Comparison of ENCODE assay signal across 9 cellular contexts in the genomic region with DNA sequence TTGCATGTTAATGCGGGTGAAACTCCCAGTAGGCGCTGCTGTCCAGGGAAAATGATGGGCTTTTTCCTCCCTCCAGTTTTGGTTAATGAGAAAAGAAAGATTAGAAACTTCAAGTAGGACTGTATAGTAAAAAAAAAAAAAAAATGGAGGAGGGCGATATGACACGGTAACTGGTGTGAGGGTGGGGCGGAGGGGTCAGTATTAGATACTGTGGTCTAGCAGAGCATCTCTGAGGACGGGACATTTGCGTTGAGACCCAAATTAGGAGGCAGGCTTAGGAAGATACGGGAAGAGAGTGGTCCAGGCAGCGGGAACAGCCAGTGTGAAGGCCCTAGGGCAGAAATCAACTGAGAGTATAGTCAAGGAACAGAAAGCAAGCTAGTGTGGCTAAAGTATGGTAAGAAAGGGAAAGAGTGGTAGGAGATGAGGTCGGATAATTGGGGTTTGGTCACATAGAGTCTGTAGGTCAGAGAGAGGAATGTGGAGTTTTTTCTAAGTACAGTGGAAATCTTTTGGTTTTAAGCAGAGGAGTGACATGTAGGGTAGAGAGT. TPM values are rescaled to one million over a fixed set of nuclear protein-coding genes. Genes with fewer than 3 reads are reported as not detected.
DNase-seq lines count a peak whose midpoint lies in the region; ATAC-seq, FAIRE-seq and TF ChIP-seq lines count a peak whose summit lies in the region.
"Had no signal": no experiment of that assay in that cellular context is flagged by ENCODE, and none has a peak within 500 bp of the region (broad histone marks: within the 10 kb centered on the region; RNA-seq: fewer than 3 reads in every experiment).

No MANE protein-coding gene starts in this region.

- intact Hi-C loops in HCT116 (cut with micrococcal nuclease) (loop anchor here (1.0 kb wide), 1 partner anchor 18 kb away; a partner anchor contains a TSS), body of pancreas (cut with DNase I) (no loop called here)

- H3K4me2 ChIP-seq in A549 (peak overlapping the region; percentile 81), HCT116 (ENCODE audit: low read length) (peak overlapping the region; percentile 94)

- H3K27me3 ChIP-seq in HCT116 (ENCODE audit: insufficient read depth, low read length) (no peaks in the 10 kb centered on the region), body of pancreas (no peaks in the 10 kb centered on the region)

- ATAC-seq in A549 (peak; percentile 2 to 12; a peak in 4 of 6 replicates), HCT116 (peak; percentile 4; the same call in 1 of the 2 replicates), body of pancreas (no peak)

- peaks cover 7% of the 10 kb centered on the region; the same call in 1 of the 3 replicates for H3K4me1 ChIP-seq in A549
- peaks cover 6 to 15% of the 10 kb centered on the region in 2 experiments; a peak in 2 of 4 replicates for H3K4me1 ChIP-seq in HCT116 (ENCODE audit: control insufficient read depth in 1 of 2, insufficient read depth in 2 of 2, low read length in 2 of 2)
- peaks cover 16% of the 10 kb centered on the region for H3K4me1 ChIP-seq in body of pancreas
- H3K4me1 ChIP-seq in mesodermal cell (ENCODE audit: control insufficient read depth, insufficient read depth, low read length, poor library complexity, severe bottlenecking): peaks cover 5% of the 10 kb centered on the region

- H3K9ac ChIP-seq in HCT116 (ENCODE audit: low read length): peak overlapping the region; percentile 94

- H4K20me1 ChIP-seq in HCT116 (ENCODE audit: insufficient read depth): no peaks in the 10 kb centered on the region

- no peak for TF ChIP-seq EP300 in A549 (IDR thresholded peaks at IDR 0.05)

- CTCF ChIA-PET in A549 (lab: Yijun Ruan, JAX): interaction anchor here (0.5 to 2.2 kb wide), 6 partner anchors 11 to 56 kb away, joined by 3 to 9 read pairs (median 3); no protein-coding TSS in a partner anchor
- CTCF ChIA-PET in HCT116 (lab: Charles Lee): interaction anchor here (1.0 kb wide), 1 partner anchor 11 kb away, joined by 3 read pairs; no protein-coding TSS in a partner anchor

- no peak for TF ChIP-seq CTCF in A549 (IDR thresholded peaks at IDR 0.05)
- TF ChIP-seq CTCF in HCT116 (IDR thresholded peaks at IDR 0.05 in 2 of 3, conservative IDR thresholded peaks at IDR 0.05 in 1 of 3; ENCODE audit: borderline replicate concordance in 1 of 3, insufficient read depth in 1 of 3, low read depth in 2 of 3, low read length in 2 of 3): no peak
- TF ChIP-seq CTCF in body of pancreas (IDR thresholded peaks at IDR 0.05): no peak

- DNase-seq in A549 (ENCODE audit: low read depth in 1 of 2, low spot score in 1 of 2) (peak in 1 of 2 experiments; percentile 41), HCT116 (ENCODE audit: low read depth, low spot score) (no peak), body of pancreas (no peak), HCEC 1CT (no peak), epidermal melanocyte (ENCODE audit: insufficient read length, low spot score) (no peak), frontal cortex (ENCODE audit: low spot score in 2 of 2) (no peak)
- no peak for DNase-seq in stimulated activated CD4-positive, alpha-beta T cell treated with anti-CD3 and anti-CD28 coated beads, Interleukin-15, amount 100 ng/mL, for 24 hours

- no peak for TF ChIP-seq RAD21 in A549 (conservative IDR thresholded peaks at IDR 0.05 in 1 of 2, IDR thresholded peaks at IDR 0.05 in 1 of 2)
- TF ChIP-seq RAD21 in HCT116 (IDR thresholded peaks at IDR 0.05; ENCODE audit: low read depth): no peak

- TF ChIP-seq POLR2A in A549 (IDR thresholded peaks at IDR 0.05; ENCODE audit: low read length): no peak
- no peak for TF ChIP-seq POLR2A in HCT116 (IDR thresholded peaks at IDR 0.05; ENCODE audit: borderline replicate concordance, extremely low read depth, insufficient read depth, insufficient read length)
- no peak for TF ChIP-seq POLR2A in body of pancreas (IDR thresholded peaks at IDR 0.05)

- RAD21 ChIA-PET in HCT116 (lab: Charles Lee; ENCODE audit: low non-redundant PET in 1 of 2, low total read pairs in 2 of 2, uncharacterized antibody in 2 of 2, unreplicated experiment in 2 of 2): no interaction called here

- POLR2A ChIA-PET in A549 (lab: Yijun Ruan, JAX) (interaction anchor here (0.6 kb wide), 1 partner anchor 22 kb away, joined by 3 read pairs; a partner anchor contains a TSS), HCT116 (lab: Charles Lee) (no interaction called here)

- H3K9me2 ChIP-seq in HCT116 (ENCODE audit: insufficient read depth): no peaks in the 10 kb centered on the region

- FAIRE-seq in A549 (lab: Jason Lieb, UNC) (no peak), frontal cortex (lab: Jason Lieb, UNC) (no peak)

- peak overlapping the region; percentile 94 to 98 for H3K27ac ChIP-seq in A549
- H3K27ac ChIP-seq in HCT116 (ENCODE audit: low read depth, low read length): peak overlapping the region; percentile 60
- H3K27ac ChIP-seq in body of pancreas: peak overlapping the region; percentile 58 to 93 (median 89)
- H3K27ac ChIP-seq in mesodermal cell (ENCODE audit: low read depth, low read length, severe bottlenecking): peak overlapping the region; percentile 79

- H2AFZ ChIP-seq in HCT116 (ENCODE audit: low read depth, low read length, poor library complexity, severe bottlenecking): no peak overlapping the region

- H3K9me3 ChIP-seq in A549: no peaks in the 10 kb centered on the region
- no peaks in the 10 kb centered on the region for H3K9me3 ChIP-seq in HCT116 (ENCODE audit: control insufficient read depth in 1 of 2, insufficient read depth in 1 of 2, low read depth in 1 of 2, low read length in 2 of 2)
- H3K9me3 ChIP-seq in body of pancreas: no peaks in the 10 kb centered on the region
- H3K9me3 ChIP-seq in mesodermal cell (ENCODE audit: control insufficient read depth, low read length): no peaks in the 10 kb centered on the region

- peak overlapping the region; percentile 77 for H3K4me3 ChIP-seq in A549
- peak overlapping the region; percentile 88 to 94 for H3K4me3 ChIP-seq in HCT116 (replicated peaks in 1 of 2; ENCODE audit: low read depth in 1 of 2, low read length in 2 of 2)
- H3K4me3 ChIP-seq in body of pancreas: peak overlapping the region; percentile 75 to 85
- H3K4me3 ChIP-seq in mesodermal cell (ENCODE audit: extremely low read depth, insufficient read depth, low read length, poor library complexity, severe bottlenecking): peak overlapping the region; percentile 81

- 21% methylated on average over 10 of the region's 10 CpGs for WGBS in A549 (ENCODE audit: missing lambda C conversion rate)
- 10 to 19% methylated on average over 10 of the region's 10 CpGs for WGBS in body of pancreas, 2 donors
- 28 to 30% methylated on average over 7 of the region's 10 CpGs for WGBS in mesodermal cell (ENCODE audit: insufficient coverage in 2 of 2), 2 experiments

- peaks cover 24% of the 10 kb centered on the region for H3K79me2 ChIP-seq in HCT116 (ENCODE audit: insufficient read depth, low read length)

- H3K36me3 ChIP-seq in HCT116 (ENCODE audit: control insufficient read depth in 1 of 2, insufficient read depth in 2 of 2, low read length in 2 of 2): no peaks in the 10 kb centered on the region; a peak in 2 of 4 replicates
- no peaks in the 10 kb centered on the region for H3K36me3 ChIP-seq in body of pancreas (replicated peaks in 1 of 2; ENCODE audit: insufficient read depth in 1 of 2, low read depth in 2 of 2)
- H3K36me3 ChIP-seq in mesodermal cell (ENCODE audit: control insufficient read depth, insufficient read depth, low read length): peaks cover 16% of the 10 kb centered on the region

- BruUV-seq in HCT116 (replicated peaks; lab: Mats Ljungman, UMichigan): TSS peak; percentile 54

TF ChIP-seq in A549, 52 proteins besides CTCF, POLR2A, EP300 and RAD21:
- TF ChIP-seq SREBF2 (IDR thresholded peaks at IDR 0.05): no peak

TF ChIP-seq in HCT116, 20 proteins besides CTCF, POLR2A, EP300 and RAD21 (continues in another document):
- TF ChIP-seq ELF1 (IDR thresholded peaks at IDR 0.05; ENCODE audit: borderline replicate concordance, low read depth): no peak

RNA-seq across cellular contexts. Expression of a gene that starts 0.7 kb away (rescaled TPM):
- polyA plus RNA-seq in A549 (2011; rRNA removed): 30.3 and 31.8 TPM in 2 replicates
- 39.5 and 42.4 TPM in 2 replicates for polyA plus RNA-seq in A549 (2012; cell fraction: cytosol; rRNA removed)
- polyA plus RNA-seq in A549 (2012; cell fraction: nucleus; rRNA removed): 55.4 and 59.6 TPM in 2 replicates
- 18.1 to 20.2 TPM (median 19.4 TPM) in 3 replicates for polyA plus RNA-seq in A549 (2017; fragmentation: RNase III; extraction: RNeasy Plus Mini Kit Qiagen cat#74134 plus additional on column Dnase treatment)
- polyA minus RNA-seq in A549 (2011; rRNA and poly(A)+ RNA removed): 37.9 and 48.4 TPM in 2 replicates
- 24.1 TPM for total RNA-seq in HCT116 (2021; ENCODE audit: unreplicated experiment)
- polyA plus RNA-seq in HCT116 (2012): 20.0 and 23.6 TPM in 2 replicates
- 10 to 100 TPM; 25.7 to 49.8 TPM for total RNA-seq in body of pancreas
- polyA plus RNA-seq in mesodermal cell (2013, experiment 1 of 2): 15.8 TPM
- 14.9 TPM for polyA plus RNA-seq in mesodermal cell (2013, experiment 2 of 2)
- total RNA-seq in frontal cortex: 20.8 TPM

RNA-seq across cellular contexts. Expression of a gene that starts 18.2 kb away (rescaled TPM):
- 0.12 and 0.26 TPM in 2 replicates for polyA plus RNA-seq in A549 (2011; rRNA removed)
- 0.21 and 0.27 TPM in 2 replicates for polyA plus RNA-seq in A549 (2012; cell fraction: cytosol; rRNA removed)
- 0.45 and 0.48 TPM in 2 replicates for polyA plus RNA-seq in A549 (2012; cell fraction: nucleus; rRNA removed)
- 0.15 to 0.25 TPM (median 0.15 TPM) in 3 replicates for polyA plus RNA-seq in A549 (2017; fragmentation: RNase III; extraction: RNeasy Plus Mini Kit Qiagen cat#74134 plus additional on column Dnase treatment)
- polyA minus RNA-seq in A549 (2011; rRNA and poly(A)+ RNA removed): 0.34 and 0.37 TPM in 2 replicates
- 5.2 TPM for total RNA-seq in HCT116 (2021; ENCODE audit: unreplicated experiment)
- 2.8 and 2.9 TPM in 2 replicates for polyA plus RNA-seq in HCT116 (2012)
- 1 to 10 TPM in 1 of 2 donors, under 1 TPM in 1; 0.52 to 2.6 TPM for total RNA-seq in body of pancreas
- 3.5 TPM for polyA plus RNA-seq in mesodermal cell (2013, experiment 1 of 2)
- polyA plus RNA-seq in mesodermal cell (2013, experiment 2 of 2): 2.0 TPM
- total RNA-seq in frontal cortex: 4.1 TPM

RNA-seq across cellular contexts. Expression of a gene that starts 22.2 kb away (rescaled TPM):
- 177 and 205 TPM in 2 replicates for polyA plus RNA-seq in A549 (2011; rRNA removed)
- 436 and 477 TPM in 2 replicates for polyA plus RNA-seq in A549 (2012; cell fraction: cytosol; rRNA removed)
- polyA plus RNA-seq in A549 (2012; cell fraction: nucleus; rRNA removed): 208 and 240 TPM in 2 replicates
- 553 to 612 TPM (median 555 TPM) in 3 replicates for polyA plus RNA-seq in A549 (2017; fragmentation: RNase III; extraction: RNeasy Plus Mini Kit Qiagen cat#74134 plus additional on column Dnase treatment)
- polyA minus RNA-seq in A549 (2011; rRNA and poly(A)+ RNA removed): 54.4 and 73.5 TPM in 2 replicates
- 260 TPM for total RNA-seq in HCT116 (2021; ENCODE audit: unreplicated experiment)
- 256 and 304 TPM in 2 replicates for polyA plus RNA-seq in HCT116 (2012)
- total RNA-seq in body of pancreas: 10 to 100 TPM; 63.9 to 80.2 TPM
- 167 TPM for polyA plus RNA-seq in mesodermal cell (2013, experiment 1 of 2)
- 149 TPM for polyA plus RNA-seq in mesodermal cell (2013, experiment 2 of 2)
- 75.8 TPM for total RNA-seq in frontal cortex

RNA-seq across cellular contexts. Expression of a gene that starts 55.6 kb away (rescaled TPM):
- polyA plus RNA-seq in A549 (2011; rRNA removed) (not detected in 2 replicates), A549 (2017; fragmentation: RNase III; extraction: RNeasy Plus Mini Kit Qiagen cat#74134 plus additional on column Dnase treatment) (not detected in 3 replicates)
- polyA plus RNA-seq in A549 (2012; cell fraction: cytosol; rRNA removed): not detected in 2 replicates
- polyA plus RNA-seq in A549 (2012; cell fraction: nucleus; rRNA removed): not detected in 2 replicates
- polyA minus RNA-seq in A549 (2011; rRNA and poly(A)+ RNA removed): not detected in 2 replicates
- total RNA-seq in HCT116 (2021; ENCODE audit: unreplicated experiment) (not detected), body of pancreas (not detected), frontal cortex (not detected)
- polyA plus RNA-seq in HCT116 (2012): not detected in 2 replicates
- polyA plus RNA-seq in mesodermal cell (2013, experiment 1 of 2): not detected
- polyA plus RNA-seq in mesodermal cell (2013, experiment 2 of 2): not detected
- polyA plus RNA-seq: adipose tissue had no signal
